In genomic region chr14:100375273-100375962, GRCh38 we compare ENCODE assay signal across 8 cellular contexts. TPM values are rescaled to one million over a fixed set of nuclear protein-coding genes. Genes with fewer than 3 reads are reported as not detected.
A peak's percentile ranks its signal among the peaks of the same experiment; 100 is the strongest.
DNase-seq lines count a peak whose midpoint lies in the region; ATAC-seq and TF ChIP-seq lines count a peak whose summit lies in the region.

No MANE protein-coding gene starts in this region.

- no peak for TF ChIP-seq CTCF in fibroblast of the aortic adventitia (IDR thresholded peaks at IDR 0.05; ENCODE audit: insufficient read depth, low read length)
- no peak for TF ChIP-seq CTCF in neutrophil (IDR thresholded peaks at IDR 0.05)
- no peak for TF ChIP-seq CTCF in transverse colon (IDR thresholded peaks at IDR 0.05)

- H3K9me3 ChIP-seq in neutrophil, result no peaks in the 10 kb centered on the region
- H3K9me3 ChIP-seq in transverse colon, result no peaks in the 10 kb centered on the region

- H3K27me3 ChIP-seq in neutrophil (no peaks in the 10 kb centered on the region), transverse colon (no peaks in the 10 kb centered on the region)

- no peak for TF ChIP-seq EP300 in transverse colon (IDR thresholded peaks at IDR 0.05; ENCODE audit: low read depth)

- peak; percentile 29 for DNase-seq in NCI-H82 (lab: John Stamatoyannopoulos, UW)
- no peak for DNase-seq in NCI-H82 treated with DMSO at 0.1 percent for 48 hours (lab: John Stamatoyannopoulos, UW; ENCODE audit: unreplicated experiment)
- peak; percentile 57 to 67 for DNase-seq in NOMO-1 (lab: John Stamatoyannopoulos, UW; ENCODE audit: unreplicated experiment in 2 of 2)
- DNase-seq in activated T-cell treated with anti-CD3 and anti-CD28 coated beads, Interleukin-2, amount 50 U/mL, for 48 hours, result peak; percentile 89
- peak; percentile 100 for DNase-seq in fibroblast of the aortic adventitia (ENCODE audit: low read depth)
- peak; percentile 68 for DNase-seq in transverse colon

- H3K4me1 ChIP-seq in neutrophil (ENCODE audit: control insufficient read depth in 1 of 2, insufficient read depth in 1 of 2, low read depth in 1 of 2, low read length in 1 of 2), result peaks cover 63 to 69% of the 10 kb centered on the region in 2 experiments
- H3K4me1 ChIP-seq in transverse colon, result peaks cover 10 to 40% (median 17%) of the 10 kb centered on the region in 4 donors

- H3K27ac ChIP-seq in neutrophil (peak overlapping the region; percentile 97), transverse colon (peak overlapping the region; percentile 91 to 97 (median 92))

- ATAC-seq in HG02973 (IDR thresholded peaks at IDR 0.05; ENCODE audit: unreplicated experiment), result peak; percentile 46

- intact Hi-C loops in transverse colon (cut with DNase I; ENCODE audit: low total_unique reads), result loop anchor here (5.0 kb wide), 1 partner anchor 68 kb away; the partner anchor contains the start of gene SLC25A29

- H3K4me3 ChIP-seq in fibroblast of the aortic adventitia (ENCODE audit: low read depth, low read length), result peak overlapping the region; percentile 98
- H3K4me3 ChIP-seq in neutrophil (ENCODE audit: low read depth in 1 of 2, low read length in 1 of 2), result peak overlapping the region; percentile 91 to 92
- H3K4me3 ChIP-seq in transverse colon, result peak overlapping the region; percentile 62 to 79 (median 74)

- in situ Hi-C loops in transverse colon (cut with MboI; ENCODE audit: low pct_ligation_motif_present in 1 of 4, low pct_unique_long_range_greater_than_20kb in 1 of 4, low sequenced_read_pairs in 3 of 4), result no loop called here

- H3K36me3 ChIP-seq in neutrophil (no peaks in the 10 kb centered on the region), transverse colon (no peaks in the 10 kb centered on the region)

- 1 to 2% methylated on average over 5 to 17 of the region's 17 CpGs for WGBS in transverse colon (ENCODE audit: low coverage in 1 of 2), 2 donors

- TF ChIP-seq POLR2A in transverse colon (IDR thresholded peaks at IDR 0.05), result no peak

RNA-seq across cellular contexts. Expression of gene WDR25, which starts 0.9 kb away (rescaled TPM):
- total RNA-seq in fibroblast of the aortic adventitia (ENCODE audit: low replicate concordance) (15.7 and 21.1 TPM in 2 replicates), transverse colon (10 to 100 TPM in 3 of 4 donors, 1 to 10 TPM in 1; 3.4 to 11.2 (median 10.7) TPM)

RNA-seq across cellular contexts. Expression of gene SLC25A47, which starts 52.3 kb away (rescaled TPM):
- total RNA-seq in fibroblast of the aortic adventitia (ENCODE audit: low replicate concordance), result not detected in 2 replicates
- under 1 TPM in 2 of 4 donors, not detected in 2; 0.27 to 0.32 TPM for total RNA-seq in transverse colon
